Comparison of ENCODE assay signal across 8 cellular contexts in the genomic region with DNA sequence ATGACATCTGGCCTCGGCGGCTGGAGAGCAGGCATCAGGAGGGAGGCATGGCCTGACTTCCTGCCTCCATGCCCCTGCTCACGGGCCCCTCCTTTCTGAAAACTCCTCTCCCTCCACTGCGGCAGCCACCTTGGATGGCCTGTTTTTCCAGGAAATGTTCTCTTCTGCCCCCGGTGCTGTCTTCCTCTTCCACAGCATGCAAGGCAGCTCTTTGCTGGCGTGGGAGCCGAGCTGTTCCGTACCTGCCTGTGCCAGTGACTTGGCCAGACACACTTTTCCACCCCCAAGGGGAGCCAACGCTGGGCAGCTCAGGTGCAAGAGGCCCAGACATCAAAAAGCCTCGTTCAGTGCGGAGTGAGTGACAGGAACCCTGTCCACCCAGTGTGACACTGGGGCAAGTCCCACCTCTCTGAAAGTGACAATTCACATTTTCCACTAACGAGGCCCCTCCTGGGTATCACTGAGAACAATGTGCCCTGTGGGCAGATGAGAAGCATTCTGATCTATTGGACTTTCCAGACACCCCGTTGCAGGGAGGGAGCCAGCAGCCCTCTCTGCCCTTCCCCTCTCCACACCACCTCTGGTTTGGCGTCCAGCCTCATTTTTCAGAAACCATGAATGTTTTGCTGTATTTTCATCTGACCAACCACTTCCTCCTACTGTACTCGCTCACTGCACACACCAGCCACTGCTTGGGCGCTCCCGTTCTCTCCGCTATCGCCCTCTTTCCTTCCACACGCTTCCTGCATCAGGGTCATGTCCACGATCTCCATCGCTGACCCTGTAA. TPM values are rescaled to one million over a fixed set of nuclear protein-coding genes. Genes with fewer than 3 reads are reported as not detected.
DNase-seq lines count a peak whose midpoint lies in the region; ATAC-seq and TF ChIP-seq lines count a peak whose summit lies in the region.

No MANE protein-coding gene starts in this region.

- H3K36me3 ChIP-seq in OCI-LY7 (ENCODE audit: insufficient read depth, low read length), result peaks cover 15% of the 10 kb centered on the region; the same call in 1 of the 2 replicates
- peaks cover 0 to 18% of the 10 kb centered on the region in 2 donors for H3K36me3 ChIP-seq in left lung

- POLR2A ChIA-PET in OCI-LY7 (lab: Charles Lee), result interaction anchor here (0.7 to 1.8 kb wide), 11 partner anchors 12 to 161 kb away, joined by 3 to 6 read pairs (median 4); a partner anchor contains a TSS

- no peaks in the 10 kb centered on the region for H3K27me3 ChIP-seq in left lung

- no peaks in the 10 kb centered on the region for H3K79me2 ChIP-seq in OCI-LY7 (ENCODE audit: insufficient read depth, low read depth, low read length)

- peak overlapping the region; percentile 53 for H3K4me2 ChIP-seq in OCI-LY7 (ENCODE audit: low read length)

- H3K9me3 ChIP-seq in OCI-LY7 (ENCODE audit: low read length) (no peaks in the 10 kb centered on the region), left lung (no peaks in the 10 kb centered on the region)

- CTCF ChIA-PET in OCI-LY7 (lab: Charles Lee; ENCODE audit: unreplicated experiment), result interaction anchor here (0.6 to 1.3 kb wide), 5 partner anchors 37 to 387 kb away, joined by 4 to 7 read pairs (median 5); no protein-coding TSS in a partner anchor

- DNase-seq in OCI-LY7 (ENCODE audit: low spot score) (peak; percentile 53), left lung (peak in 1 of 2 donors; percentile 53), NCI-H2107 (lab: John Stamatoyannopoulos, UW) (no peak), SIG-M5 (lab: John Stamatoyannopoulos, UW) (no peak)
- peak; percentile 82 for DNase-seq in activated naive CD4-positive, alpha-beta T cell treated with Interleukin-2 at 50 U/mL for 16 hours
- DNase-seq in stimulated activated CD8-positive, alpha-beta memory T cell treated with anti-CD3 and anti-CD28 coated beads, Interleukin-12 subunit alpha, Interleukin-12 subunit beta, amount 100 ng/mL, for 4 hours (ENCODE audit: low read depth), result peak; percentile 65

- H3K9me2 ChIP-seq in OCI-LY7 (ENCODE audit: insufficient read depth, low read length), result no peaks in the 10 kb centered on the region

- H3K4me1 ChIP-seq in OCI-LY7 (ENCODE audit: insufficient read depth, low read length, poor library complexity, severe bottlenecking) (peaks cover 52% of the 10 kb centered on the region), left lung (peaks cover 18 to 84% of the 10 kb centered on the region in 2 donors)

- intact Hi-C loops in OCI-LY7 (cut with micrococcal nuclease; ENCODE audit: unreplicated experiment) (no loop called here), left lung (cut with DNase I) (no loop called here)

- BruUV-seq in OCI-LY7 (replicated peaks; lab: Mats Ljungman, UMichigan), result no TSS peak

- peak; percentile 83 for ATAC-seq in GM18498 (IDR thresholded peaks at IDR 0.05; ENCODE audit: unreplicated experiment)
- ATAC-seq in HG02642 (IDR thresholded peaks at IDR 0.05; ENCODE audit: poor library complexity, unreplicated experiment), result peak; percentile 63
- peak; percentile 26 for ATAC-seq in left lung

- peak overlapping the region; percentile 65; the same call in 1 of the 2 replicates for H2AFZ ChIP-seq in OCI-LY7 (ENCODE audit: low read length)

- peak overlapping the region; percentile 36 for H3K27ac ChIP-seq in OCI-LY7 (ENCODE audit: low read depth, low read length, poor library complexity, severe bottlenecking)
- peak overlapping the region; percentile 77 to 89 for H3K27ac ChIP-seq in left lung

- TF ChIP-seq CTCF in OCI-LY7 (conservative IDR thresholded peaks at IDR 0.05; ENCODE audit: low read length) (no peak), left lung (IDR thresholded peaks at IDR 0.05) (no peak)

- H4K20me1 ChIP-seq in OCI-LY7 (ENCODE audit: insufficient read depth, low read length), result no peaks in the 10 kb centered on the region

- H3K4me3 ChIP-seq in OCI-LY7 (ENCODE audit: low read depth, low read length, poor library complexity, severe bottlenecking) (peak overlapping the region; percentile 21), left lung (peak overlapping the region in 1 of 2 donors; percentile 3)

RNA-seq across cellular contexts. Expression of a gene that starts 31.1 kb away (rescaled TPM):
- total RNA-seq in OCI-LY7 (2014; rRNA removed; shearing (Covaris generic)), result 51.1 and 52.1 TPM in 2 replicates
- total RNA-seq in OCI-LY7 (2022) (84.0 and 89.4 TPM in 2 replicates), left lung (10 to 100 TPM; 48.6 to 52.7 TPM)

RNA-seq across cellular contexts. Expression of a gene that starts 34.1 kb away (rescaled TPM):
- total RNA-seq in OCI-LY7 (2014; rRNA removed; shearing (Covaris generic)), result 12.4 and 14.2 TPM in 2 replicates
- total RNA-seq in OCI-LY7 (2022) (14.5 and 24.3 TPM in 2 replicates), left lung (1 to 10 TPM; 5.2 to 7.6 TPM)

Comparison
In these comparisons a context has a peak if more than half of its experiments do, and no peak if none do; other contexts are left out.
1. ATAC-seq: peak in every context shown above with its lines; median percentile 83 in GM18498; 63 in HG02642; 26 in left lung.
2. DNase-seq: peak in OCI-LY7 (single experiment), activated naive CD4-positive, alpha-beta T cell treated with Interleukin-2 at 50 U/mL for 16 hours (single experiment) and stimulated activated CD8-positive, alpha-beta memory T cell treated with anti-CD3 and anti-CD28 coated beads, Interleukin-12 subunit alpha, Interleukin-12 subunit beta, amount 100 ng/mL, for 4 hours (single experiment); none in NCI-H2107 (single experiment) and SIG-M5 (single experiment).